32 cellular contexts compared by ENCODE assay signal in the genomic region with DNA sequence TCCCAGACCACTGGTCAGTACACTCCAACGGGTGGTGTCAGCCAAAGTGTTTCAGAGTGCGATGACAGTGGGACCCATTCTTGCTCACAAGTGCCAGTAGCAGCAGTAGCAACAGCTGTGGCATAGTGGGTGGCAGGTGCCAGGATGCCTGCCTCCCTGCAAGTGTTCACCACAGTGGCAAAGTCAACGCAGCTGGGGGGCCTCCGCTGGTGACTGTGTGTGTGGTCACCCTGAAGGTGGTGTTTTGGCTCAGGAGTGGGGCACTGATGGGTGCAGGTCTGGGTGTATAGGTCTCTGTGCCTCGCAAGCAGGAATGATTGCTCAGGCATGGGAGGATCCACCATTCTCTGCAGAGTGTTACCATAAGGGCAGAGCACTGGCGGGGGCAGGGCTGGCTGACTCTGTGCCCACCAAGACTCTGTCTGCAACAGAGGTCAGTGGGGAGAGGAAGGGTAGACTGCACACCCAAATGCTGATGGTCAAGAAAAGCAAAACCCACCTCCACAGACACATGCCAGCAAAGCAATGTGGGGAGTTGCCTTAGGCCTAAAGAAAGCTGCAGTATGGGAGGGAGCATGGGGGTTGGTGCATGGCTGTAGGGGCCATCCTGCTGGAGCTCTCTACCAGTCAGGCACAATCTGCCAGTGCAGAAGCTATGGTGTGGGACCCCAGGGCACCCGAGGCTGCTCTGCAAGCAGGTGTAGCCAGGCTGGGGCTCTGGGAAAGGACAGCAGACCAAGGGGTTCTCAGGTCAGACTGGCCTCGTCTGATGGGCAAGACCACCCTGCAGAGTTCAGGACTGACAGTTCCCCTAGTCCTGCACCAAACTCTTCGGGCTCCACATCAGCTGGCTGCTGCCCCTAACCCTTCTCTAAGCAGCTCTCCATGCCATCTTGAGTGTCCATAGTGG.
"Had no signal": no experiment of that assay in that cellular context is flagged by ENCODE, and none has a peak within 500 bp of the region (broad histone marks: within the 10 kb centered on the region; RNA-seq: fewer than 3 reads in every experiment).

No MANE protein-coding gene starts in this region.

- H3K4me3 ChIP-seq: body of pancreas, breast epithelium, MG63, Peyer's patch, SJCRH30, SK-N-MC had no signal

- ATAC-seq: activated CD8-positive, alpha-beta T cell treated with anti-CD3 and anti-CD28 coated beads, Interleukin-2, amount 10 ng/mL, durations not matched to agents 7 days and 5 days; body of pancreas; PC-3 had no signal

- H3K27me3 Mint-ChIP-seq: activated CD4-positive, alpha-beta T cell treated with anti-CD3 and anti-CD28 coated beads, Interleukin-2, amount 10 ng/mL, durations not matched to agents 24 days and 14 days; activated naive CD8-positive, alpha-beta T cell treated with anti-CD3 and anti-CD28 coated beads, Interleukin-2, amount 10 ng/mL, durations not matched to agents 7 days and 5 days; activated T-cell treated with anti-CD3 and anti-CD28 coated beads, Interleukin-2, amount 50 U/mL, for 24 hours had no signal

- H3K9me3 Mint-ChIP-seq: activated naive CD8-positive, alpha-beta T cell treated with anti-CD3 and anti-CD28 coated beads, Interleukin-2, amount 10 ng/mL, durations not matched to agents 7 days and 5 days had no signal

- H3K4me1 Mint-ChIP-seq: activated CD4-positive, alpha-beta T cell treated with anti-CD3 and anti-CD28 coated beads, Interleukin-2, amount 10 ng/mL, durations not matched to agents 24 days and 14 days; activated naive CD4-positive, alpha-beta T cell treated with anti-CD3 and anti-CD28 coated beads, Interleukin-2, amount 50 U/mL, for 24 hours; activated naive CD8-positive, alpha-beta T cell treated with anti-CD3 and anti-CD28 coated beads, Interleukin-2, amount 10 ng/mL, durations not matched to agents 7 days and 5 days had no signal

- H3K27me3 ChIP-seq: body of pancreas, breast epithelium, MG63, Peyer's patch, SJCRH30 had no signal

- DNase-seq: activated CD4-positive, alpha-beta T cell treated with anti-CD3 and anti-CD28 coated beads, Interleukin-2, amount 10 ng/mL, durations not matched to agents 24 days and 14 days; activated CD4-positive, alpha-beta T cell treated with anti-CD3 and anti-CD28 coated beads, Interleukin-2, amount 50 U/mL, for 4 hours; activated CD8-positive, alpha-beta T cell treated with anti-CD3 and anti-CD28 coated beads, Interleukin-2, amount 10 ng/mL, durations not matched to agents 7 days and 5 days; activated gamma-delta T cell; activated naive CD4-positive, alpha-beta T cell treated with Interleukin-2 at 50 U/mL for 16 hours; activated naive CD8-positive, alpha-beta T cell treated with anti-CD3 and anti-CD28 coated beads, Interleukin-2, amount 10 ng/mL, durations not matched to agents 7 days and 5 days; activated T-cell treated with anti-CD3 and anti-CD28 coated beads, Interleukin-2, amount 50 U/mL, for 24 hours; amygdala; body of pancreas; central memory CD4-positive, alpha-beta T cell; Karpas-422; KBM-7; MG63; NCI-H1048; NCI-H1105 treated with DMSO at 0.1 percent for 48 hours; NCI-H1436; NCI-H1694; NCI-H2029; NCI-H345; NCI-H524 treated with DMSO at 0.1 percent for 48 hours; NCI-H748 treated with DMSO at 0.1 percent for 48 hours; NK-92 treated with Interleukin-12 subunit alpha and Interleukin-12 subunit beta, amount 100 ng/mL, for 24 hours; PC-3; Peyer's patch; RPMI8226; SHP77; SJCRH30; T1000 had no signal

- H3K4me3 Mint-ChIP-seq: activated CD4-positive, alpha-beta T cell treated with anti-CD3 and anti-CD28 coated beads, Interleukin-2, amount 10 ng/mL, durations not matched to agents 24 days and 14 days; activated CD8-positive, alpha-beta T cell treated with anti-CD3 and anti-CD28 coated beads, Interleukin-2, amount 10 ng/mL, durations not matched to agents 7 days and 5 days; activated naive CD4-positive, alpha-beta T cell treated with anti-CD3 and anti-CD28 coated beads, Interleukin-2, amount 50 U/mL, for 24 hours; activated naive CD8-positive, alpha-beta T cell treated with anti-CD3 and anti-CD28 coated beads, Interleukin-2, amount 10 ng/mL, durations not matched to agents 7 days and 5 days; activated T-cell treated with anti-CD3 and anti-CD28 coated beads, Interleukin-2, amount 50 U/mL, for 24 hours had no signal

- H3K4me1 ChIP-seq: body of pancreas, breast epithelium, Peyer's patch, SJCRH30 had no signal

- H3K9me3 ChIP-seq: body of pancreas, MG63, Peyer's patch, SJCRH30 had no signal

- H3K36me3 ChIP-seq: breast epithelium, MG63, Peyer's patch, SJCRH30 had no signal

- H3K27ac Mint-ChIP-seq: activated CD4-positive, alpha-beta T cell treated with anti-CD3 and anti-CD28 coated beads, Interleukin-2, amount 10 ng/mL, durations not matched to agents 24 days and 14 days; activated CD8-positive, alpha-beta T cell treated with anti-CD3 and anti-CD28 coated beads, Interleukin-2, amount 10 ng/mL, durations not matched to agents 7 days and 5 days; activated naive CD4-positive, alpha-beta T cell treated with anti-CD3 and anti-CD28 coated beads, Interleukin-2, amount 50 U/mL, for 24 hours; activated naive CD8-positive, alpha-beta T cell treated with anti-CD3 and anti-CD28 coated beads, Interleukin-2, amount 10 ng/mL, durations not matched to agents 7 days and 5 days; activated T-cell treated with anti-CD3 and anti-CD28 coated beads, Interleukin-2, amount 50 U/mL, for 24 hours; activated T-helper 2 cell treated with anti-CD3 and anti-CD28 coated beads, Interferon-gamma antibody, Interleukin-2, Interleukin-4, amounts not matched to agents 10 μg/mL and 5 μg/mL and 100 μg/mL, durations not matched to agents 14 hours and 24 hours and 36 hours had no signal

- H3K36me3 Mint-ChIP-seq: activated naive CD8-positive, alpha-beta T cell treated with anti-CD3 and anti-CD28 coated beads, Interleukin-2, amount 10 ng/mL, durations not matched to agents 7 days and 5 days had no signal

- H3K27ac ChIP-seq: body of pancreas, breast epithelium, Peyer's patch, SJCRH30, SK-N-MC had no signal
